Comparison of ENCODE assay signal across 12 cellular contexts in genomic region chr2:158893057-158893456, GRCh38.
DNase-seq lines count a peak whose midpoint lies in the region; ATAC-seq, FAIRE-seq and TF ChIP-seq lines count a peak whose summit lies in the region.
"Had no signal": no experiment of that assay in that cellular context is flagged by ENCODE, and none has a peak within 500 bp of the region (broad histone marks: within the 10 kb centered on the region; RNA-seq: fewer than 3 reads in every experiment).

No MANE protein-coding gene starts in this region.

- POLR2A ChIA-PET in activated CD4-positive, alpha-beta T cell treated with anti-CD3 and anti-CD28 coated beads for 36 hours (lab: Charles Lee) = no interaction called here

- H3K4me3 Mint-ChIP-seq in activated CD4-positive, alpha-beta T cell treated with anti-CD3 and anti-CD28 coated beads for 36 hours = no peak overlapping the region
- H3K4me3 Mint-ChIP-seq in effector memory CD8-positive, alpha-beta T cell = no peak overlapping the region
- H3K4me3 Mint-ChIP-seq: activated T-cell treated with anti-CD3 and anti-CD28 coated beads, Interleukin-2, amount 50 U/mL, for 24 hours; central memory CD8-positive, alpha-beta T cell had no signal

- ATAC-seq in GM21717 (IDR thresholded peaks at IDR 0.05; ENCODE audit: unreplicated experiment) = no peak
- ATAC-seq in activated CD4-positive, alpha-beta T cell treated with anti-CD3 and anti-CD28 coated beads for 36 hours = no peak
- ATAC-seq in effector memory CD8-positive, alpha-beta T cell (replicated peaks) = no peak

- H3K4me1 Mint-ChIP-seq in activated CD4-positive, alpha-beta T cell treated with anti-CD3 and anti-CD28 coated beads for 36 hours = peaks cover 8% of the 10 kb centered on the region
- H3K4me1 Mint-ChIP-seq in effector memory CD8-positive, alpha-beta T cell (ENCODE audit: low read depth in 2 of 2) = no peaks in the 10 kb centered on the region
- H3K4me1 Mint-ChIP-seq: central memory CD8-positive, alpha-beta T cell had no signal

- no peak overlapping the region for H3K4me3 ChIP-seq in AG09309 (ENCODE audit: control insufficient read depth, low read depth, low read length)
- no peak overlapping the region for H3K4me3 ChIP-seq in MG63
- H3K4me3 ChIP-seq in choroid plexus epithelial cell (ENCODE audit: low read depth, low read length) = no peak overlapping the region
- H3K4me3 ChIP-seq: BLaER1 treated with 17β-estradiol and CSF1 and Interleukin-3, amounts not matched to agents 10 nM and 100 nM had no signal

- intact Hi-C loops in activated CD4-positive, alpha-beta T cell treated with anti-CD3 and anti-CD28 coated beads for 36 hours (cut with DNase I, micrococcal nuclease) = no loop called here

- no peaks in the 10 kb centered on the region for H3K9me3 ChIP-seq in MG63
- H3K9me3 ChIP-seq: BLaER1 treated with 17β-estradiol and CSF1 and Interleukin-3, amounts not matched to agents 10 nM and 100 nM had no signal

- FAIRE-seq in H54 (lab: Jason Lieb, UNC) = no peak
- FAIRE-seq: GM19239 had no signal

- no peaks in the 10 kb centered on the region for H3K36me3 Mint-ChIP-seq in activated CD4-positive, alpha-beta T cell treated with anti-CD3 and anti-CD28 coated beads for 36 hours (ENCODE audit: low read depth)
- H3K36me3 Mint-ChIP-seq in effector memory CD8-positive, alpha-beta T cell (ENCODE audit: insufficient read depth) = no peaks in the 10 kb centered on the region

- H3K27ac Mint-ChIP-seq in activated CD4-positive, alpha-beta T cell treated with anti-CD3 and anti-CD28 coated beads for 36 hours = no peak overlapping the region
- no peak overlapping the region for H3K27ac Mint-ChIP-seq in effector memory CD8-positive, alpha-beta T cell
- H3K27ac Mint-ChIP-seq: activated T-cell treated with anti-CD3 and anti-CD28 coated beads, Interleukin-2, amount 50 U/mL, for 24 hours had no signal

- DNase-seq in AG09309 (ENCODE audit: low read depth) (peak; percentile 20), MG63 (peak; percentile 47), choroid plexus epithelial cell (ENCODE audit: low read depth) (peak; percentile 28), myocyte (ENCODE audit: low read depth) (peak; percentile 64), H54 (ENCODE audit: insufficient read length, low spot score) (no peak)
- no peak for DNase-seq in activated CD4-positive, alpha-beta T cell treated with anti-CD3 and anti-CD28 coated beads for 36 hours
- no peak for DNase-seq in effector memory CD8-positive, alpha-beta T cell
- DNase-seq: activated T-cell treated with anti-CD3 and anti-CD28 coated beads, Interleukin-2, amount 50 U/mL, for 24 hours had no signal

- H3K36me3 ChIP-seq in MG63 = no peaks in the 10 kb centered on the region
- H3K36me3 ChIP-seq: BLaER1 treated with 17β-estradiol and CSF1 and Interleukin-3, amounts not matched to agents 10 nM and 100 nM had no signal

- peaks cover 4% of the 10 kb centered on the region for H3K27me3 Mint-ChIP-seq in activated CD4-positive, alpha-beta T cell treated with anti-CD3 and anti-CD28 coated beads for 36 hours
- peaks cover 27 to 38% of the 10 kb centered on the region in 2 donors for H3K27me3 Mint-ChIP-seq in effector memory CD8-positive, alpha-beta T cell

- no peaks in the 10 kb centered on the region for H3K27me3 ChIP-seq in MG63
- H3K27me3 ChIP-seq: BLaER1 treated with 17β-estradiol and CSF1 and Interleukin-3, amounts not matched to agents 10 nM and 100 nM had no signal

- CTCF ChIA-PET in activated CD4-positive, alpha-beta T cell treated with anti-CD3 and anti-CD28 coated beads for 36 hours (lab: Charles Lee) = no interaction called here

- no peak for TF ChIP-seq POLR2A in H54 (IDR thresholded peaks at IDR 0.05; ENCODE audit: low read depth, low read length)

- H3K9me3 Mint-ChIP-seq in activated CD4-positive, alpha-beta T cell treated with anti-CD3 and anti-CD28 coated beads for 36 hours (ENCODE audit: low read depth) = no peaks in the 10 kb centered on the region
- H3K9me3 Mint-ChIP-seq in effector memory CD8-positive, alpha-beta T cell = no peaks in the 10 kb centered on the region
- H3K9me3 Mint-ChIP-seq: activated T-cell treated with anti-CD3 and anti-CD28 coated beads, Interleukin-2, amount 50 U/mL, for 24 hours; central memory CD8-positive, alpha-beta T cell had no signal

- no peak for TF ChIP-seq CTCF in AG09309 (IDR thresholded peaks at IDR 0.05; ENCODE audit: control insufficient read depth, insufficient read depth, low read depth, low read length, missing control alignments)
- TF ChIP-seq CTCF in choroid plexus epithelial cell (conservative IDR thresholded peaks at IDR 0.05; ENCODE audit: low read depth, low read length) = no peak

Comparison
In these comparisons a context has a peak if more than half of its experiments do, and no peak if none do; other contexts are left out.
1. DNase-seq: peak in AG09309 (single experiment), MG63 (single experiment), choroid plexus epithelial cell (single experiment) and myocyte (single experiment); none in H54 (single experiment), activated CD4-positive, alpha-beta T cell treated with anti-CD3 and anti-CD28 coated beads for 36 hours (single experiment) and effector memory CD8-positive, alpha-beta T cell (0 of 3).